ENCODE assay signal across 22 cellular contexts in the genomic region with DNA sequence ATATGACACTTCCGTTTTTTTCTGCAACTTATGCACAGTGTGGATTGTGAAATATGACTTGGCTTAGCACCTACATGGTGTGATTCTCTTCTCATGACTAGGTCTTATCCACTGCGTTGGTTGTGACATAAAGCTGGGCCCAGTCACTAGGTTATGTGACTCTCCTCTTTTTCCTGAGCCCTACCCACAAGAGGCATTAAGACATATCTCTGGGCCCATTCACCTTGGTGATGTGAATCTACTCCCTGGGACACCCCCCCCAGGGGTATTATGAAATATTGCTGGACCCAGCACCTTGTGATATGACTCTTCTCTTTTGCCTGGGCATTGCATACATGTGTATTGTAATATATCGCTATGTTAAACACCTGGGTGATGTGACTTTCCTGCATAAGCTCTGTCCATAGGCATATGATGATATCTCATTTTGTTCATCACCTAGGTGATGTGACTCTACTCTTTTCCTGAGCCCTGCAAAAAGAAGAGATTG.
"Had no signal": no experiment of that assay in that cellular context is flagged by ENCODE, and none has a peak within 500 bp of the region (broad histone marks: within the 10 kb centered on the region; RNA-seq: fewer than 3 reads in every experiment).

No MANE protein-coding gene starts in this region.

- H3K4me2 ChIP-seq: SK-N-SH had no signal

- H3K4me3 ChIP-seq: MG63 had no signal

- H3K9ac ChIP-seq: SK-N-SH had no signal

- H3K27ac ChIP-seq: RWPE1 had no signal

- DNase-seq: IMR-90, Karpas-422, KG1, MG63, NCI-H1092 treated with DMSO at 0.1 percent for 48 hours, NCI-H1436, NCI-H187, NCI-H2029, NCI-H2081 treated with DMSO at 0.1 percent for 48 hours, NCI-H2171, NCI-H226, NCI-H446, NCI-H510A, NCI-H524 treated with DMSO at 0.1 percent for 48 hours, NCI-H69, NCI-H774, PC-3, SHP77, SK-N-SH, SW 1271 had no signal

- H3K9me3 ChIP-seq: MG63, SK-N-SH had no signal

- H3K36me3 ChIP-seq: MG63 had no signal

- H3K27me3 ChIP-seq: MG63 had no signal

- ATAC-seq: Panc1, PC-3 had no signal
